8 cellular contexts compared by ENCODE assay signal in the genomic region with DNA sequence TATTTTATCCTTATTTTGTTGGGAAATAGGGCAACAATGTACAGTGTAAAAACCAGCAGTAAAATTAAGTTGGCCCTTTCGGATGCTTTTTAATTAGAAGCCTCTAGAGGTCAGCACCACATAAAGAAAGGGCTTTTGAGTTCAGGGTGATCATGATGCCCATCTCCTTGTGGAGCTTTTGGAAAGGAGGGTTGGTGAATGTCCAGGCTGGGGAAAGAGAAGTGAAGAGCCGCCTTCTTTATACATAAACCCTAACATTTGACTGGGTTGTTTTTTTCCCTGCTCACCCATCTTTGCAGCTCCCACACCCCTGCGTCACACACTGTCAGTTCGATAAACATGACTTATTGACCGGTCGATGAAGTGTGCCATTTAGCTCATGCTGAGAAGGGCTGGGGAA. TPM values are rescaled to one million over a fixed set of nuclear protein-coding genes. Genes with fewer than 3 reads are reported as not detected.
A peak's percentile ranks its signal among the peaks of the same experiment; 100 is the strongest.
DNase-seq lines count a peak whose midpoint lies in the region; ATAC-seq, FAIRE-seq and TF ChIP-seq lines count a peak whose summit lies in the region.

No MANE protein-coding gene starts in this region.

- no peaks in the 10 kb centered on the region for H3K36me3 ChIP-seq in pancreas

- H3K4me1 ChIP-seq in pancreas = peaks cover 6 to 18% (median 10%) of the 10 kb centered on the region in 3 donors

- intact Hi-C loops in pancreas (cut with DNase I) = loop anchor here in 2 of 3 donors (10.0 kb wide), 3 partner anchors 110 to 400 kb away; no protein-coding TSS in a partner anchor

- FAIRE-seq in pancreas (lab: Jason Lieb, UNC) = no peak

- no peak overlapping the region for H3K27ac ChIP-seq in pancreas

- H3K4me1 Mint-ChIP-seq in T-helper 2 cell treated with Interferon-gamma antibody and Interleukin-4, amounts not matched to agents 5 μg/mL and 100 μg/mL, for 36 hours (ENCODE audit: low read depth) = peaks cover 39% of the 10 kb centered on the region

- H3K27me3 Mint-ChIP-seq in T-helper 2 cell treated with Interferon-gamma antibody and Interleukin-4, amounts not matched to agents 5 μg/mL and 100 μg/mL, for 36 hours (ENCODE audit: low read depth) = peaks cover 4% of the 10 kb centered on the region

- peak overlapping the region; percentile 49 for H3K27ac Mint-ChIP-seq in T-helper 2 cell treated with Interferon-gamma antibody and Interleukin-4, amounts not matched to agents 5 μg/mL and 100 μg/mL, for 36 hours

- DNase-seq in AG09319 (ENCODE audit: extremely low read depth, low read depth) (no peak), NCI-H1436 (lab: John Stamatoyannopoulos, UW) (peak; percentile 37), fibroblast of pulmonary artery (ENCODE audit: low read depth) (peak; percentile 72), pancreas (no peak)
- no peak for DNase-seq in T-helper 2 cell treated with Interferon-gamma antibody and Interleukin-4, amounts not matched to agents 5 μg/mL and 100 μg/mL, for 36 hours (ENCODE audit: low spot score)
- DNase-seq in activated CD4-positive, alpha-beta T cell treated with anti-CD3 and anti-CD28 coated beads for 1 hour = no peak

- WGBS in pancreas, 2 donors = 53 to 64% methylated on average over 6 of the region's 6 CpGs

- ATAC-seq in GM19035 (IDR thresholded peaks at IDR 0.05; ENCODE audit: unreplicated experiment) (peak; percentile 42), pancreas (peak; percentile 59 to 79 (median 76)), HG02678 (IDR thresholded peaks at IDR 0.05; ENCODE audit: unreplicated experiment) (no peak)

- no peaks in the 10 kb centered on the region for H3K9me3 Mint-ChIP-seq in T-helper 2 cell treated with Interferon-gamma antibody and Interleukin-4, amounts not matched to agents 5 μg/mL and 100 μg/mL, for 36 hours

- H3K4me3 ChIP-seq in fibroblast of pulmonary artery (replicated peaks; ENCODE audit: low read depth, low read length) = no peak overlapping the region
- H3K4me3 ChIP-seq in pancreas = no peak overlapping the region

- no peak overlapping the region for H3K4me3 Mint-ChIP-seq in T-helper 2 cell treated with Interferon-gamma antibody and Interleukin-4, amounts not matched to agents 5 μg/mL and 100 μg/mL, for 36 hours

- no peaks in the 10 kb centered on the region for H3K9me3 ChIP-seq in pancreas

- TF ChIP-seq CTCF in AG09319 (IDR thresholded peaks at IDR 0.05; ENCODE audit: low read depth, low read length) (peak; percentile 56), fibroblast of pulmonary artery (IDR thresholded peaks at IDR 0.05; ENCODE audit: low read length, missing control alignments) (peak; percentile 57), pancreas (IDR thresholded peaks at IDR 0.05) (peak in 3 of 4 donors; percentile 24 to 37 (median 32))

- H3K36me3 Mint-ChIP-seq in T-helper 2 cell treated with Interferon-gamma antibody and Interleukin-4, amounts not matched to agents 5 μg/mL and 100 μg/mL, for 36 hours (ENCODE audit: low read depth) = no peaks in the 10 kb centered on the region

- H3K27me3 ChIP-seq in pancreas = no peaks in the 10 kb centered on the region

RNA-seq across cellular contexts. Expression of gene MTURN, which starts 29.8 kb away (rescaled TPM):
- total RNA-seq in pancreas = 10 to 100 TPM in 4 of 6 donors, 1 to 10 TPM in 2; 8.7 to 12.8 (median 11.4) TPM
- polyA plus RNA-seq in pancreas = 10 to 100 TPM in 1 of 2 donors, 1 to 10 TPM in 1; 8.7 to 14.9 TPM

Comparison
In these comparisons a context has a peak if more than half of its experiments do, and no peak if none do; other contexts are left out.
1. DNase-seq: peak in NCI-H1436 (single experiment) and fibroblast of pulmonary artery (single experiment); none in AG09319 (single experiment), T-helper 2 cell treated with Interferon-gamma antibody and Interleukin-4, amounts not matched to agents 5 μg/mL and 100 μg/mL, for 36 hours (single experiment), pancreas (0 of 6) and activated CD4-positive, alpha-beta T cell treated with anti-CD3 and anti-CD28 coated beads for 1 hour (single experiment).
2. Peak in every context shown above with its lines, with median percentiles within 50 percentile points of each other: CTCF ChIP-seq.